In the genomic region with DNA sequence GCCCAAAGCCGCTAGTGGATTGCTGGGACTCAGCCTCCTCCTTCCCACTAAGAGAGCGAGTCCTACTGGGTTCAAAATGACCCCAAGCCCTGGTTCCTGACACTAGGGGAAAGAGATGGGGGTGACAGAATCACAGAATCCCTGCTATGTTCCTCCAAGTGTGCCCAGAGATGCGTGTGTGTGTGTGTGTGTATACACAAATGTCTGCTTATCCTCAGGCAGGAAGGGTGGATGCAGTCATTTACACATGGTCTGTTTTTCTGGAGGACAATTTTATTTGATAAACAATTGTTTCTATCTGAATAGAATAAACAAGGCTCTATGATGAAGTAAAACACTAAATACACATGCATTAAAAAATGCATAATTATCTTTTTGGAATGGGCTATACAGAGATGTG, we compare ENCODE assay signal across 10 cellular contexts. TPM values are rescaled to one million over a fixed set of nuclear protein-coding genes. Genes with fewer than 3 reads are reported as not detected.
DNase-seq lines count a peak whose midpoint lies in the region; ATAC-seq and TF ChIP-seq lines count a peak whose summit lies in the region.
"Had no signal": no experiment of that assay in that cellular context is flagged by ENCODE, and none has a peak within 500 bp of the region (broad histone marks: within the 10 kb centered on the region; RNA-seq: fewer than 3 reads in every experiment).

No MANE protein-coding gene starts in this region.

- H3K4me1 ChIP-seq in right atrium auricular region: peaks cover 0 to 72% of the 10 kb centered on the region in 2 donors
- H3K4me1 ChIP-seq in muscle layer of duodenum (ENCODE audit: control insufficient read depth in 1 of 2, insufficient read depth in 2 of 2, low read length in 2 of 2): peaks cover 19 to 25% of the 10 kb centered on the region in 2 donors
- no peaks in the 10 kb centered on the region for H3K4me1 ChIP-seq in uterus

- no peaks in the 10 kb centered on the region for H3K9me3 ChIP-seq in right atrium auricular region
- H3K9me3 ChIP-seq in muscle layer of duodenum (ENCODE audit: control insufficient read depth in 1 of 2, low read length in 2 of 2): no peaks in the 10 kb centered on the region
- H3K9me3 ChIP-seq in uterus: no peaks in the 10 kb centered on the region

- H3K36me3 ChIP-seq in right atrium auricular region: no peaks in the 10 kb centered on the region
- peaks cover 6 to 7% of the 10 kb centered on the region in 2 donors for H3K36me3 ChIP-seq in muscle layer of duodenum (ENCODE audit: control insufficient read depth in 1 of 2, insufficient read depth in 2 of 2, low read length in 2 of 2)
- no peaks in the 10 kb centered on the region for H3K36me3 ChIP-seq in uterus

- 80 to 92% (median 85%) methylated on average over 3 of the region's 3 CpGs for WGBS in adipose tissue, 3 donors

- H3K4me3 ChIP-seq in right atrium auricular region: no peak overlapping the region
- H3K4me3 ChIP-seq in muscle layer of duodenum (ENCODE audit: low read depth in 1 of 2, low read length in 2 of 2): peak overlapping the region in 1 of 2 donors; percentile 65
- no peak overlapping the region for H3K4me3 ChIP-seq in uterus

- TF ChIP-seq POLR2A in uterus (IDR thresholded peaks at IDR 0.05): no peak

- TF ChIP-seq CTCF in right atrium auricular region (IDR thresholded peaks at IDR 0.05) (no peak), uterus (IDR thresholded peaks at IDR 0.05) (no peak)

- DNase-seq in right atrium auricular region (ENCODE audit: low spot score) (no peak), left ventricle myocardium superior (no peak), uterus (no peak), RKO (ENCODE audit: low spot score) (no peak), SKM-1 treated with dmso at 0.1 percent for 144 hours (lab: John Stamatoyannopoulos, UW; ENCODE audit: unreplicated experiment) (no peak)
- DNase-seq: erythroblast, NCI-H2107 had no signal

- H3K27me3 ChIP-seq in right atrium auricular region: no peaks in the 10 kb centered on the region
- no peaks in the 10 kb centered on the region for H3K27me3 ChIP-seq in muscle layer of duodenum (ENCODE audit: low read depth, low read length)
- no peaks in the 10 kb centered on the region for H3K27me3 ChIP-seq in uterus

- intact Hi-C loops in left ventricle myocardium superior (cut with micrococcal nuclease): no loop called here
- intact Hi-C loops in uterus (cut with DNase I; ENCODE audit: low total_unique reads): no loop called here

- peak overlapping the region; percentile 52 to 73 for H3K27ac ChIP-seq in right atrium auricular region
- peak overlapping the region; percentile 52 for H3K27ac ChIP-seq in adipose tissue (ENCODE audit: low read depth, low read length)
- H3K27ac ChIP-seq in muscle layer of duodenum (ENCODE audit: low read length): peak overlapping the region; percentile 33
- peak overlapping the region; percentile 50 to 65 for H3K27ac ChIP-seq in uterus

- no peak for ATAC-seq in left ventricle myocardium superior
- no peak for ATAC-seq in HG03135 (IDR thresholded peaks at IDR 0.05; ENCODE audit: unreplicated experiment)

RNA-seq across cellular contexts. Expression of a gene that starts 1.2 kb away (rescaled TPM):
- total RNA-seq in right atrium auricular region (1 to 10 TPM; 3.9 to 4.6 TPM), left ventricle myocardium superior (6.6 TPM), uterus (10 to 100 TPM in 2 of 4 donors, 1 to 10 TPM in 2; 1.8 to 15.3 (median 9.0) TPM)
- 100 to 1,000 TPM in 1 of 3 donors, 10 to 100 TPM in 1, 1 to 10 TPM in 1; 3.6 to 175 (median 29.8) TPM for polyA plus RNA-seq in adipose tissue

RNA-seq across cellular contexts. Expression of a gene that starts 35.4 kb away (rescaled TPM):
- total RNA-seq in right atrium auricular region (10 to 100 TPM; 12.1 to 17.4 TPM), left ventricle myocardium superior (11.9 TPM), uterus (10 to 100 TPM; 17.9 to 79.9 (median 40.0) TPM)
- 10 to 100 TPM in 2 of 3 donors, 1 to 10 TPM in 1; 6.2 to 13.5 (median 12.8) TPM for polyA plus RNA-seq in adipose tissue
